Comparison of ENCODE assay signal across 13 cellular contexts in the genomic region with DNA sequence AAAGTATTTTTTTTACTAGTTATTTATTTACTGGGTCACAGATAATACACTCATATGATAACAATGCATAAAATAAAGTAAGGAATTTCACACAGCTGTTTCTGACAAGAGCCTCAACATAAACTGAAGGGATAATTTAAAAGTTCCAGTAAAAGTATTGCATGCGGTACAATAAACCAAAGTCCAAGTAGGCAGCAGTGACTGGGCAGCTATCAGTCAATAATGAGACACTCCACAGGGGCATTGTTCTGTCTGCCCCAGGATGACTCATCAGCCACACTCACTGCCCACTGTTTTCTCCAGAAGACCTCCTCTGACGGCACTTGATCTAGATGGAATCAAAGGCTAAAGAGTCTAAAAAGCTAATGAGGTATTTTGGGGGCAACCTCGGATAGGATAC.
DNase-seq lines count a peak whose midpoint lies in the region; ATAC-seq and TF ChIP-seq lines count a peak whose summit lies in the region.
"Had no signal": no experiment of that assay in that cellular context is flagged by ENCODE, and none has a peak within 500 bp of the region (broad histone marks: within the 10 kb centered on the region; RNA-seq: fewer than 3 reads in every experiment).

No MANE protein-coding gene starts in this region.

- TF ChIP-seq CTCF in liver (IDR thresholded peaks at IDR 0.05; ENCODE audit: low read depth, low read length, missing input control) = no peak

- WGBS in liver = 81% methylated on average over 3 of the region's 3 CpGs

- H3K27me3 ChIP-seq in BLaER1 (no peaks in the 10 kb centered on the region), HUES48 (ENCODE audit: control insufficient read depth, insufficient read depth, low read length) (no peaks in the 10 kb centered on the region), liver (ENCODE audit: control insufficient read depth in 4 of 4, insufficient read depth in 4 of 4, low read length in 3 of 4) (no peaks in the 10 kb centered on the region)
- no peaks in the 10 kb centered on the region for H3K27me3 ChIP-seq in effector memory CD4-positive, alpha-beta T cell (replicated peaks; ENCODE audit: control insufficient read depth, insufficient read depth, low read length, poor library complexity, severe bottlenecking)
- H3K27me3 ChIP-seq: tibial artery had no signal

- ATAC-seq in HG03457 (IDR thresholded peaks at IDR 0.05; ENCODE audit: unreplicated experiment) (no peak), HG02973 (IDR thresholded peaks at IDR 0.05; ENCODE audit: unreplicated experiment) (no peak)
- ATAC-seq: activated CD8-positive, alpha-beta T cell treated with anti-CD3 and anti-CD28 coated beads, Interleukin-2, amount 10 ng/mL, durations not matched to agents 7 days and 5 days had no signal

- DNase-seq in astrocyte of the hippocampus (ENCODE audit: low read depth, low spot score) (peak; percentile 84), DMS114 treated with DMSO at 0.1 percent for 48 hours (lab: John Stamatoyannopoulos, UW; ENCODE audit: unreplicated experiment) (no peak)
- DNase-seq in effector memory CD4-positive, alpha-beta T cell = no peak
- DNase-seq: activated CD8-positive, alpha-beta T cell treated with anti-CD3 and anti-CD28 coated beads, Interleukin-2, amount 10 ng/mL, durations not matched to agents 7 days and 5 days; DND-41; NCI-H2171 treated with DMSO at 0.1 percent for 48 hours; tibial artery had no signal

- H4K20me1 ChIP-seq in BLaER1 = no peaks in the 10 kb centered on the region

- H3K9me3 ChIP-seq in BLaER1 (no peaks in the 10 kb centered on the region), HUES48 (ENCODE audit: control insufficient read depth, insufficient read depth, low read length) (no peaks in the 10 kb centered on the region), liver (ENCODE audit: control insufficient read depth in 4 of 4, low read length in 3 of 4) (no peaks in the 10 kb centered on the region)
- no peaks in the 10 kb centered on the region for H3K9me3 ChIP-seq in effector memory CD4-positive, alpha-beta T cell (ENCODE audit: control insufficient read depth, low read length)
- H3K9me3 ChIP-seq: psoas muscle, tibial artery had no signal

- H3K4me1 ChIP-seq in BLaER1 = peaks cover 24% of the 10 kb centered on the region
- H3K4me1 ChIP-seq in HUES48 (ENCODE audit: control insufficient read depth, insufficient read depth, low read length) = 0 out of 2 replicates have a peak, but pooled peaks cover 4% of the 10 kb centered on the region
- H3K4me1 ChIP-seq in liver (ENCODE audit: control insufficient read depth in 4 of 4, insufficient read depth in 4 of 4, low read length in 3 of 4) = no peaks in the 10 kb centered on the region
- no peaks in the 10 kb centered on the region for H3K4me1 ChIP-seq in effector memory CD4-positive, alpha-beta T cell (ENCODE audit: control insufficient read depth, insufficient read depth, low read length, poor library complexity, severe bottlenecking)

- TF ChIP-seq RAD21 in liver (IDR thresholded peaks at IDR 0.05) = no peak

- H3K9ac ChIP-seq in BLaER1 = no peak overlapping the region
- no peak overlapping the region for H3K9ac ChIP-seq in HUES48 (ENCODE audit: low read depth, low read length)
- H3K9ac ChIP-seq in liver (ENCODE audit: low read depth in 1 of 2, low read length in 2 of 2) = no peak overlapping the region

- no peak overlapping the region; the same call in 1 of the 2 replicates for H3K27ac ChIP-seq in BLaER1
- peak overlapping the region; percentile 42 for H3K27ac ChIP-seq in HUES48 (ENCODE audit: low read depth, low read length)
- no peak overlapping the region for H3K27ac ChIP-seq in liver (ENCODE audit: low read depth in 1 of 2, low read length in 2 of 2)
- H3K27ac ChIP-seq in effector memory CD4-positive, alpha-beta T cell (ENCODE audit: insufficient read depth, low read length, poor library complexity, severe bottlenecking) = no peak overlapping the region
- H3K27ac ChIP-seq: psoas muscle, tibial artery had no signal

- H3K36me3 ChIP-seq in BLaER1 (no peaks in the 10 kb centered on the region), HUES48 (ENCODE audit: control insufficient read depth, insufficient read depth, low read length) (no peaks in the 10 kb centered on the region), liver (ENCODE audit: control insufficient read depth in 4 of 4, insufficient read depth in 3 of 4, low read depth in 1 of 4, low read length in 3 of 4) (no peaks in the 10 kb centered on the region)
- H3K36me3 ChIP-seq in effector memory CD4-positive, alpha-beta T cell (ENCODE audit: control insufficient read depth, insufficient read depth, low read length) = no peaks in the 10 kb centered on the region
- H3K36me3 ChIP-seq: tibial artery had no signal

- no peak overlapping the region for H3K4me3 ChIP-seq in BLaER1
- H3K4me3 ChIP-seq in HUES48 (ENCODE audit: low read depth, low read length) = no peak overlapping the region
- H3K4me3 ChIP-seq in liver (ENCODE audit: low read depth in 1 of 3, low read length in 3 of 3) = no peak overlapping the region
- no peak overlapping the region for H3K4me3 ChIP-seq in effector memory CD4-positive, alpha-beta T cell (ENCODE audit: insufficient read depth, low read depth, low read length, poor library complexity, severe bottlenecking)
- H3K4me3 ChIP-seq: psoas muscle, tibial artery had no signal

- H3K4me2 ChIP-seq in BLaER1 = peak overlapping the region; percentile 34

TF ChIP-seq in liver, 16 proteins besides CTCF, POLR2A, EP300 and RAD21:
- TF ChIP-seq FOXA1 (IDR thresholded peaks at IDR 0.05) = no peak
- peak; percentile 73 for TF ChIP-seq ATF3 (IDR thresholded peaks at IDR 0.05)
- no peak for TF ChIP-seq MAX (IDR thresholded peaks at IDR 0.05)
- peak; percentile 36 for TF ChIP-seq SP1 (IDR thresholded peaks at IDR 0.05)
- TF ChIP-seq JUND (IDR thresholded peaks at IDR 0.05) = peak; percentile 81 to 84
- peak; percentile 73 to 76 for TF ChIP-seq HNF4A (conservative IDR thresholded peaks at IDR 0.05)
